18 cellular contexts compared by ENCODE assay signal in the genomic region with DNA sequence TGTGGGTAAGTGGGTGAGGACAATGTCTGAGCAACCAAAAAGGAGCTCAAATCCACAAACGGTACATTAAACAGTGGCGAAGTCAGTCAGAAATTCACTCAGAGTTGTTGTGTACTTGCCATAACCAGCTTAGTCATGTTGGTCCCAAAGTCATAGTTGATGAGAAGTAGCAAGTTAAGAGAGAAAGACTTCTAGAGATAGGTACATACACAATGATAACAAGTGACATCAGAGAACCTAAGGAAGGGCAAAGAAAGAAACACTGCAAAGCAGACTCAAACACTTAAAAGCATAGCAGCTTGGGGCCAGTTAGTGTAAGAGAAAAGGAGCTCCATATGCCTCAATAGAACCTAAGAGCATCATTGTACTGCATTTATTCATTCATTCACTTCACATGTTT. TPM values are rescaled to one million over a fixed set of nuclear protein-coding genes. Genes with fewer than 3 reads are reported as not detected.
DNase-seq lines count a peak whose midpoint lies in the region; ATAC-seq, FAIRE-seq and TF ChIP-seq lines count a peak whose summit lies in the region.
"Had no signal": no experiment of that assay in that cellular context is flagged by ENCODE, and none has a peak within 500 bp of the region (broad histone marks: within the 10 kb centered on the region; RNA-seq: fewer than 3 reads in every experiment).

No MANE protein-coding gene starts in this region.

- FAIRE-seq in D721Med (lab: Jason Lieb, UNC) = no peak
- FAIRE-seq: frontal cortex, keratinocyte had no signal

- H3K9me3 Mint-ChIP-seq in naive B cell = peaks cover 0 to 5% (median 0%) of the 10 kb centered on the region in 7 donors
- H3K9me3 Mint-ChIP-seq: activated naive CD4-positive, alpha-beta T cell treated with anti-CD3 and anti-CD28 coated beads, Interleukin-2, amount 50 U/mL, for 24 hours had no signal

- no peaks in the 10 kb centered on the region for H3K27me3 Mint-ChIP-seq in naive B cell
- H3K27me3 Mint-ChIP-seq: activated naive CD4-positive, alpha-beta T cell treated with anti-CD3 and anti-CD28 coated beads, Interleukin-2, amount 50 U/mL, for 24 hours had no signal

- no peak for TF ChIP-seq CTCF in D721Med (IDR thresholded peaks at IDR 0.05; ENCODE audit: insufficient read depth, missing control alignments)

- no peaks in the 10 kb centered on the region for H3K36me3 Mint-ChIP-seq in naive B cell
- H3K36me3 Mint-ChIP-seq: activated naive CD4-positive, alpha-beta T cell treated with anti-CD3 and anti-CD28 coated beads, Interleukin-2, amount 50 U/mL, for 24 hours had no signal

- H3K4me1 Mint-ChIP-seq in naive B cell = peaks cover 53 to 84% (median 58%) of the 10 kb centered on the region in 3 donors
- H3K4me1 Mint-ChIP-seq: H9 had no signal

- peak overlapping the region; percentile 34 to 97 (median 84) for H3K27ac Mint-ChIP-seq in naive B cell
- H3K27ac Mint-ChIP-seq: activated naive CD4-positive, alpha-beta T cell treated with anti-CD3 and anti-CD28 coated beads, Interleukin-2, amount 50 U/mL, for 24 hours; H9 had no signal

- peak; percentile 19 for ATAC-seq in GM18498 (IDR thresholded peaks at IDR 0.05; ENCODE audit: unreplicated experiment)
- ATAC-seq in HG02588 (IDR thresholded peaks at IDR 0.05; ENCODE audit: unreplicated experiment) = peak; percentile 15
- ATAC-seq in HG03439 (IDR thresholded peaks at IDR 0.05; ENCODE audit: unreplicated experiment) = peak; percentile 14
- ATAC-seq in naive B cell (ENCODE audit: low read depth in 2 of 2) = no peak
- no peak for ATAC-seq in HG03175 (IDR thresholded peaks at IDR 0.05; ENCODE audit: unreplicated experiment)
- ATAC-seq: upper lobe of right lung had no signal

- H3K4me3 Mint-ChIP-seq in naive B cell = peak overlapping the region; percentile 53 to 87 (median 73)
- H3K4me3 Mint-ChIP-seq: activated naive CD4-positive, alpha-beta T cell treated with anti-CD3 and anti-CD28 coated beads, Interleukin-2, amount 50 U/mL, for 24 hours; H9 had no signal

- no peak for DNase-seq in naive B cell
- no peak for DNase-seq in Ammon's horn (ENCODE audit: low spot score)
- DNase-seq in D721Med (ENCODE audit: insufficient read length, low spot score) = no peak
- DNase-seq in amniotic stem cell (lab: John Stamatoyannopoulos, UW) = no peak
- DNase-seq: activated CD8-positive, alpha-beta memory T cell treated with anti-CD3 and anti-CD28 coated beads for 24 hours; H9; NCI-H1105; NCI-H524 treated with DMSO at 0.1 percent for 48 hours; retina; stimulated activated CD4-positive, alpha-beta T cell treated with anti-CD3 and anti-CD28 coated beads, Interleukin-4, amount 100 ng/mL, for 4 hours; upper lobe of right lung had no signal

RNA-seq across cellular contexts. Expression of a gene that starts 30.2 kb away (rescaled TPM):
- polyA plus RNA-seq in naive B cell (ENCODE audit: low read depth in 6 of 6) = 10 to 100 TPM; 24.3 to 52.2 (median 32.7) TPM

RNA-seq across cellular contexts. Expression of a gene that starts 37.3 kb away (rescaled TPM):
- polyA plus RNA-seq in naive B cell (ENCODE audit: low read depth in 6 of 6) = 100 to 1,000 TPM in 5 of 6 donors, 10 to 100 TPM in 1; 81.2 to 182 (median 161) TPM

Comparison
In these comparisons a context has a peak if more than half of its experiments do, and no peak if none do; other contexts are left out.
1. ATAC-seq: peak in GM18498 (single experiment), HG02588 (single experiment) and HG03439 (single experiment); none in naive B cell (0 of 2) and HG03175 (single experiment).